ENCODE assay signal across 15 cellular contexts in genomic region chr16:10749680-10750035, GRCh38. TPM values are rescaled to one million over a fixed set of nuclear protein-coding genes. Genes with fewer than 3 reads are reported as not detected.
DNase-seq lines count a peak whose midpoint lies in the region; ATAC-seq, FAIRE-seq and TF ChIP-seq lines count a peak whose summit lies in the region.
"Had no signal": no experiment of that assay in that cellular context is flagged by ENCODE, and none has a peak within 500 bp of the region (broad histone marks: within the 10 kb centered on the region; RNA-seq: fewer than 3 reads in every experiment).

No MANE protein-coding gene starts in this region.

- H3K4me3 ChIP-seq in PC-3 (ENCODE audit: low read length) (no peak overlapping the region), fibroblast of mammary gland (ENCODE audit: control insufficient read depth, low read depth, low read length) (no peak overlapping the region), small intestine (ENCODE audit: low read depth in 1 of 2, low read length in 2 of 2) (no peak overlapping the region)
- H3K4me3 ChIP-seq: body of pancreas, vagina had no signal

- POLR2A ChIA-PET in PC-3 (lab: Charles Lee; ENCODE audit: unreplicated experiment): no interaction called here

- H4K20me1 ChIP-seq in PC-3 (ENCODE audit: low read length): no peaks in the 10 kb centered on the region

- no peak overlapping the region for H2AFZ ChIP-seq in PC-3 (ENCODE audit: low read length)
- H2AFZ ChIP-seq: parathyroid adenoma had no signal

- H3K9ac ChIP-seq in PC-3 (ENCODE audit: low read length): no peak overlapping the region
- H3K9ac ChIP-seq: parathyroid adenoma had no signal

- no peaks in the 10 kb centered on the region for H3K27me3 ChIP-seq in PC-3 (ENCODE audit: low read length)
- H3K27me3 ChIP-seq in small intestine (ENCODE audit: control insufficient read depth in 2 of 2, insufficient read depth in 2 of 2, low read length in 2 of 2): no peaks in the 10 kb centered on the region
- H3K27me3 ChIP-seq: body of pancreas, vagina had no signal

- H3K4me2 ChIP-seq in PC-3 (ENCODE audit: low read length): no peak overlapping the region

- peaks cover 2% of the 10 kb centered on the region; the same call in 1 of the 2 replicates for H3K79me2 ChIP-seq in PC-3 (ENCODE audit: low read length)
- H3K79me2 ChIP-seq: parathyroid adenoma had no signal

- H3K27ac ChIP-seq in PC-3 (ENCODE audit: low read length) (no peak overlapping the region), small intestine (ENCODE audit: low read depth in 1 of 2, low read length in 1 of 2) (peak overlapping the region; percentile 25 to 69)
- H3K27ac ChIP-seq: parathyroid adenoma, vagina had no signal

- H3K4me1 ChIP-seq in PC-3 (ENCODE audit: insufficient read depth, low read length) (peaks cover 4% of the 10 kb centered on the region; the same call in 1 of the 2 replicates), small intestine (ENCODE audit: control insufficient read depth in 2 of 2, insufficient read depth in 1 of 2, low read depth in 1 of 2, low read length in 1 of 2) (no peaks in the 10 kb centered on the region)
- H3K4me1 ChIP-seq: parathyroid adenoma had no signal

- BruUV-seq in PC-3 (replicated peaks; lab: Mats Ljungman, UMichigan): no TSS peak

- CTCF ChIA-PET in PC-3 (lab: Charles Lee): no interaction called here

- no peaks in the 10 kb centered on the region for H3K36me3 ChIP-seq in PC-3 (ENCODE audit: low read depth, low read length)
- peaks cover 0 to 6% of the 10 kb centered on the region in 2 donors for H3K36me3 ChIP-seq in small intestine (ENCODE audit: control insufficient read depth in 2 of 2, insufficient read depth in 2 of 2, low read length in 2 of 2)

- TF ChIP-seq CTCF in PC-3 (conservative IDR thresholded peaks at IDR 0.05; ENCODE audit: low read depth, low read length) (no peak), fibroblast of mammary gland (conservative IDR thresholded peaks at IDR 0.05; ENCODE audit: control insufficient read depth, insufficient read depth, low read depth, low read length) (no peak)

- no peaks in the 10 kb centered on the region for H3F3A ChIP-seq in PC-3 (ENCODE audit: low read length, unreplicated experiment)

- ATAC-seq in PC-3 (no peak), HG02884 (IDR thresholded peaks at IDR 0.05; ENCODE audit: unreplicated experiment) (no peak), GM21576 (IDR thresholded peaks at IDR 0.05; ENCODE audit: unreplicated experiment) (no peak), GM19463 (IDR thresholded peaks at IDR 0.05; ENCODE audit: unreplicated experiment) (no peak)
- ATAC-seq: body of pancreas, left colon had no signal

- H3K9me2 ChIP-seq in PC-3 (replicated peaks; ENCODE audit: low read length): no peaks in the 10 kb centered on the region

- intact Hi-C loops in PC-3 (cut with micrococcal nuclease): no loop called here

- H3K9me3 ChIP-seq in PC-3 (ENCODE audit: low read length) (no peaks in the 10 kb centered on the region), small intestine (ENCODE audit: control insufficient read depth, low read depth) (no peaks in the 10 kb centered on the region)
- H3K9me3 ChIP-seq: body of pancreas, vagina had no signal

- DNase-seq in activated CD4-positive, alpha-beta T cell treated with anti-CD3 and anti-CD28 coated beads for 48 hours: peak; percentile 43
- DNase-seq in activated CD4-positive, alpha-beta T cell treated with anti-CD3 and anti-CD28 coated beads for 4 hours: no peak
- DNase-seq in PC-3 (peak; percentile 4), fibroblast of mammary gland (ENCODE audit: low read depth) (peak; percentile 52), small intestine (no peak)
- DNase-seq: activated CD8-positive, alpha-beta memory T cell treated with anti-CD3 and anti-CD28 coated beads for 24 hours; body of pancreas; GOT3; left colon; NCI-H510A had no signal

- WGBS in small intestine, 3 donors: 73 to 85% (median 80%) methylated on average over 4 of the region's 4 CpGs

- no peak for FAIRE-seq in small intestine (lab: Jason Lieb, UNC)

RNA-seq across cellular contexts. Expression of gene NUBP1, which starts 6.0 kb away (rescaled TPM):
- total RNA-seq in PC-3 (2014; rRNA removed): 34.3 and 49.3 TPM in 2 replicates
- 10 to 100 TPM; 35.3 to 47.4 (median 37.0) TPM for polyA plus RNA-seq in small intestine

RNA-seq across cellular contexts. Expression of gene TEKT5, which starts 54.9 kb away (rescaled TPM):
- total RNA-seq in PC-3 (2014; rRNA removed): not detected in 2 replicates
- polyA plus RNA-seq in small intestine: under 1 TPM in 1 of 3 donors, not detected in 2; 0.25 TPM
- total RNA-seq: body of pancreas, vagina had no signal

Comparison
In these comparisons a context has a peak if more than half of its experiments do, and no peak if none do; other contexts are left out.
1. DNase-seq: peak in activated CD4-positive, alpha-beta T cell treated with anti-CD3 and anti-CD28 coated beads for 48 hours (single experiment), PC-3 (single experiment) and fibroblast of mammary gland (single experiment); none in activated CD4-positive, alpha-beta T cell treated with anti-CD3 and anti-CD28 coated beads for 4 hours (0 of 2) and small intestine (single experiment).